Comparison of ENCODE assay signal across 19 cellular contexts in the genomic region with DNA sequence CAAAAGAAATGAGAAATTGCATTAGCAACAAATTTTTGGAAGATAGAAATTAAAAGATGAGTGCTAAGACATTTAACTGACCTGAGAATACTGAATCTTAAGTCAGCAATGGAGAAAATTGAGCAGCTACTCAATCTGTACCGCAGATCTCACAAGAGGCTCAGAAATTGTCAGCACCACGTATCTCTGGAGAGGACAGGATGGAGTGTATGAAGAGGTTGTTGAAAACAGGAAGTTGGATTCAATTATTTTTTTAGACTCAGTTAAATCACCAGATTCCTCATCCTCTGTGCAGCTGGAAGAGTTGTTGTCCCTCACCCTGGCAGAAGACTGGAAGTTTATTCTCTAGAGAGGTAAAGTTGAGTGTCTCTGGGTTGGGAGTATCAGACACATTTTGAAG.
A peak's percentile ranks its signal among the peaks of the same experiment; 100 is the strongest.
DNase-seq lines count a peak whose midpoint lies in the region; ATAC-seq and TF ChIP-seq lines count a peak whose summit lies in the region.
"Had no signal": no experiment of that assay in that cellular context is flagged by ENCODE, and none has a peak within 500 bp of the region (broad histone marks: within the 10 kb centered on the region; RNA-seq: fewer than 3 reads in every experiment).

No MANE protein-coding gene starts in this region.

- no peaks in the 10 kb centered on the region for H3K9me3 Mint-ChIP-seq in nephron progenitor cell

- H3K36me3 ChIP-seq in endocrine pancreas (ENCODE audit: control insufficient read depth, insufficient read depth, low read length): no peaks in the 10 kb centered on the region
- H3K36me3 ChIP-seq: Peyer's patch had no signal

- no peaks in the 10 kb centered on the region for H3K27me3 Mint-ChIP-seq in nephron progenitor cell (ENCODE audit: low read depth, poor library complexity)

- H3K27ac Mint-ChIP-seq in nephron progenitor cell: peak overlapping the region; percentile 37

- H3K36me3 Mint-ChIP-seq in nephron progenitor cell (ENCODE audit: low read depth): no peaks in the 10 kb centered on the region

- ATAC-seq in Right ventricle myocardium superior (ENCODE audit: poor library complexity) (peak; percentile 52), HG03469 (IDR thresholded peaks at IDR 0.05; ENCODE audit: unreplicated experiment) (no peak), GM18907 (IDR thresholded peaks at IDR 0.05; ENCODE audit: unreplicated experiment) (no peak)
- ATAC-seq: HepG2 had no signal

- peaks cover 15% of the 10 kb centered on the region for H3K4me1 ChIP-seq in endocrine pancreas (ENCODE audit: control insufficient read depth, insufficient read depth, low read length)
- H3K4me1 ChIP-seq: Peyer's patch had no signal

- no peaks in the 10 kb centered on the region for H3K9me3 ChIP-seq in endocrine pancreas (ENCODE audit: control insufficient read depth, low read length)
- H3K9me3 ChIP-seq: Peyer's patch had no signal

- no peak overlapping the region for H3K4me3 Mint-ChIP-seq in nephron progenitor cell

- no peak for DNase-seq in Right ventricle myocardium superior
- DNase-seq in cardiac septum (ENCODE audit: low spot score): no peak
- DNase-seq in NCI-H510A treated with DMSO at 0.1 percent for 48 hours (lab: John Stamatoyannopoulos, UW): peak; percentile 82
- no peak for DNase-seq in nephron progenitor cell
- no peak for DNase-seq in SIG-M5 treated with dmso at 0.1 percent for 504 hours (lab: John Stamatoyannopoulos, UW; ENCODE audit: unreplicated experiment)
- DNase-seq: C1 segment of cervical spinal cord, GDM1, GOT3, KBM-7, NCI-H1417, NCI-H187, NCI-H2171 treated with DMSO at 0.1 percent for 48 hours, Peyer's patch, T-helper 1 cell had no signal

- no peak overlapping the region for H3K9ac ChIP-seq in endocrine pancreas (ENCODE audit: control insufficient read depth, insufficient read depth, low read length)

- TF ChIP-seq CTCF in nephron progenitor cell (IDR thresholded peaks at IDR 0.05): no peak

- H3K27me3 ChIP-seq in endocrine pancreas (ENCODE audit: control insufficient read depth, insufficient read depth, low read length): no peaks in the 10 kb centered on the region
- H3K27me3 ChIP-seq: Peyer's patch had no signal

- intact Hi-C loops in Right ventricle myocardium superior (cut with DNase I): no loop called here
- intact Hi-C loops in cardiac septum (cut with DNase I): no loop called here

- no peaks in the 10 kb centered on the region for H3K4me1 Mint-ChIP-seq in nephron progenitor cell

- peak overlapping the region; percentile 10 for H3K4me3 ChIP-seq in endocrine pancreas (ENCODE audit: control insufficient read depth, insufficient read depth, low read length)
- H3K4me3 ChIP-seq: Peyer's patch, SK-N-MC had no signal
